In genomic region chr20:9408422-9409300, GRCh38 we compare ENCODE assay signal across 10 cellular contexts.
DNase-seq lines count a peak whose midpoint lies in the region; ATAC-seq lines count a peak whose summit lies in the region.
"Had no signal": no experiment of that assay in that cellular context is flagged by ENCODE, and none has a peak within 500 bp of the region (broad histone marks: within the 10 kb centered on the region; RNA-seq: fewer than 3 reads in every experiment).

No MANE protein-coding gene starts in this region.

- CTCF ChIA-PET in activated naive CD4-positive, alpha-beta T cell treated with anti-CD3 and anti-CD28 coated beads, Interleukin-2, amount 10 ng/mL, durations not matched to agents 7 days and 5 days (lab: Charles Lee): interaction anchor here (0.7 to 4.9 kb wide), 15 partner anchors 10 to 628 kb away, joined by 3 to 103 read pairs (median 4); no protein-coding TSS in a partner anchor

- peaks cover 3% of the 10 kb centered on the region for H3K9me3 ChIP-seq in MG63
- H3K9me3 ChIP-seq: ovary had no signal

- H3K27me3 Mint-ChIP-seq in activated naive CD4-positive, alpha-beta T cell treated with anti-CD3 and anti-CD28 coated beads, Interleukin-2, amount 10 ng/mL, durations not matched to agents 7 days and 5 days: no peaks in the 10 kb centered on the region

- H3K27me3 ChIP-seq in MG63: no peaks in the 10 kb centered on the region
- H3K27me3 ChIP-seq: dorsolateral prefrontal cortex, ovary had no signal

- H3K9me3 Mint-ChIP-seq in activated naive CD4-positive, alpha-beta T cell treated with anti-CD3 and anti-CD28 coated beads, Interleukin-2, amount 10 ng/mL, durations not matched to agents 7 days and 5 days: no peaks in the 10 kb centered on the region
- H3K9me3 Mint-ChIP-seq: activated T-cell treated with anti-CD3 and anti-CD28 coated beads, Interleukin-2, amount 50 U/mL, for 72 hours had no signal

- no peaks in the 10 kb centered on the region for H3K4me1 Mint-ChIP-seq in activated naive CD4-positive, alpha-beta T cell treated with anti-CD3 and anti-CD28 coated beads, Interleukin-2, amount 10 ng/mL, durations not matched to agents 7 days and 5 days

- DNase-seq in G401 (ENCODE audit: low spot score) (peak; percentile 97), MG63 (peak; percentile 76), cerebellum (ENCODE audit: low spot score) (peak; percentile 70), renal cortical epithelial cell (ENCODE audit: low read depth) (peak; percentile 64), SHP77 (lab: John Stamatoyannopoulos, UW) (no peak)
- DNase-seq in activated naive CD4-positive, alpha-beta T cell treated with anti-CD3 and anti-CD28 coated beads, Interleukin-2, amount 10 ng/mL, durations not matched to agents 7 days and 5 days: no peak

- in situ Hi-C loops in G401 (cut with HindIII; ENCODE audit: low sequenced_read_pairs): no loop called here

- ATAC-seq in HG02763 (IDR thresholded peaks at IDR 0.05; ENCODE audit: unreplicated experiment): no peak

- H3K27ac Mint-ChIP-seq in activated naive CD4-positive, alpha-beta T cell treated with anti-CD3 and anti-CD28 coated beads, Interleukin-2, amount 10 ng/mL, durations not matched to agents 7 days and 5 days: no peak overlapping the region
- H3K27ac Mint-ChIP-seq: activated T-cell treated with anti-CD3 and anti-CD28 coated beads, Interleukin-2, amount 50 U/mL, for 72 hours had no signal

- no peak overlapping the region for H3K4me3 Mint-ChIP-seq in activated naive CD4-positive, alpha-beta T cell treated with anti-CD3 and anti-CD28 coated beads, Interleukin-2, amount 10 ng/mL, durations not matched to agents 7 days and 5 days
- H3K4me3 Mint-ChIP-seq: activated T-cell treated with anti-CD3 and anti-CD28 coated beads, Interleukin-2, amount 50 U/mL, for 72 hours had no signal

- no peak overlapping the region for H3K4me3 ChIP-seq in MG63
- H3K4me3 ChIP-seq: dorsolateral prefrontal cortex, ovary had no signal

- H3K36me3 ChIP-seq in MG63: no peaks in the 10 kb centered on the region
- H3K36me3 ChIP-seq: ovary had no signal

- H3K36me3 Mint-ChIP-seq in activated naive CD4-positive, alpha-beta T cell treated with anti-CD3 and anti-CD28 coated beads, Interleukin-2, amount 10 ng/mL, durations not matched to agents 7 days and 5 days: no peaks in the 10 kb centered on the region

Comparison
In these comparisons a context has a peak if more than half of its experiments do, and no peak if none do; other contexts are left out.
1. DNase-seq: peak in G401 (single experiment), MG63 (single experiment), cerebellum (single experiment) and renal cortical epithelial cell (single experiment); none in activated naive CD4-positive, alpha-beta T cell treated with anti-CD3 and anti-CD28 coated beads, Interleukin-2, amount 10 ng/mL, durations not matched to agents 7 days and 5 days (single experiment) and SHP77 (0 of 2).